In genomic region chr19:1027020-1027952, GRCh38 we compare ENCODE assay signal across 8 cellular contexts. TPM values are rescaled to one million over a fixed set of nuclear protein-coding genes. Genes with fewer than 3 reads are reported as not detected.
DNase-seq lines count a peak whose midpoint lies in the region; ATAC-seq lines count a peak whose summit lies in the region.

No MANE protein-coding gene starts in this region.

- H3K27me3 Mint-ChIP-seq in activated CD8-positive, alpha-beta memory T cell treated with anti-CD3 and anti-CD28 coated beads, Interleukin-2, amount 10 ng/mL, durations not matched to agents 7 days and 5 days = no peaks in the 10 kb centered on the region

- DNase-seq in activated CD8-positive, alpha-beta memory T cell treated with anti-CD3 and anti-CD28 coated beads, Interleukin-2, amount 10 ng/mL, durations not matched to agents 7 days and 5 days = peak; percentile 64
- DNase-seq in activated CD8-positive, alpha-beta memory T cell treated with anti-CD3 and anti-CD28 coated beads, Interleukin-2, amount 50 U/mL, for 48 hours = no peak
- DNase-seq in SK-N-MC (ENCODE audit: low read depth, low spot score) (no peak), aorta (no peak), NCI-H128 (lab: John Stamatoyannopoulos, UW; ENCODE audit: unreplicated experiment) (no peak)
- DNase-seq in effector memory CD4-positive, alpha-beta T cell = no peak

- H3K36me3 ChIP-seq in SK-N-MC (ENCODE audit: insufficient read depth, low read length) (peaks cover 19% of the 10 kb centered on the region), mucosa of stomach (ENCODE audit: control insufficient read depth, insufficient read depth, low read length) (no peaks in the 10 kb centered on the region), aorta (ENCODE audit: control insufficient read depth in 1 of 2, insufficient read depth in 2 of 2, low read length in 1 of 2) (peaks cover 0 to 3% of the 10 kb centered on the region in 2 donors)
- H3K36me3 ChIP-seq in effector memory CD4-positive, alpha-beta T cell (ENCODE audit: control insufficient read depth, insufficient read depth, low read length) = peaks cover 8% of the 10 kb centered on the region

- H3K9me3 Mint-ChIP-seq in activated CD8-positive, alpha-beta memory T cell treated with anti-CD3 and anti-CD28 coated beads, Interleukin-2, amount 10 ng/mL, durations not matched to agents 7 days and 5 days (ENCODE audit: low read depth) = no peaks in the 10 kb centered on the region

- CTCF ChIA-PET in activated CD8-positive, alpha-beta memory T cell treated with anti-CD3 and anti-CD28 coated beads, Interleukin-2, amount 10 ng/mL, durations not matched to agents 7 days and 5 days (lab: Charles Lee) = interaction anchor here (0.6 to 8.5 kb wide), 14 partner anchors 9 to 239 kb away, joined by 3 to 76 read pairs (median 4); partner anchors contain the start of genes ABCA7 and ARHGAP45

- H3K4me1 Mint-ChIP-seq in activated CD8-positive, alpha-beta memory T cell treated with anti-CD3 and anti-CD28 coated beads, Interleukin-2, amount 10 ng/mL, durations not matched to agents 7 days and 5 days = peaks cover 27% of the 10 kb centered on the region

- H3K9ac ChIP-seq in SK-N-MC (ENCODE audit: insufficient read length) = peak overlapping the region; percentile 99
- peak overlapping the region; percentile 92 for H3K9ac ChIP-seq in mucosa of stomach (ENCODE audit: low read length)

- peak overlapping the region; percentile 91 for H3K4me3 Mint-ChIP-seq in activated CD8-positive, alpha-beta memory T cell treated with anti-CD3 and anti-CD28 coated beads, Interleukin-2, amount 10 ng/mL, durations not matched to agents 7 days and 5 days

- no peaks in the 10 kb centered on the region for H3K9me3 ChIP-seq in SK-N-MC (ENCODE audit: low read depth, low read length)
- H3K9me3 ChIP-seq in effector memory CD4-positive, alpha-beta T cell (ENCODE audit: control insufficient read depth, low read length) = no peaks in the 10 kb centered on the region
- no peaks in the 10 kb centered on the region for H3K9me3 ChIP-seq in mucosa of stomach (ENCODE audit: control insufficient read depth, low read length)
- no peaks in the 10 kb centered on the region for H3K9me3 ChIP-seq in aorta (ENCODE audit: control insufficient read depth, low read length)

- intact Hi-C loops in aorta (cut with DNase I) = loop anchor here in 1 of 2 donors (5.0 kb wide), 1 partner anchor 75 kb away; the partner anchor contains the start of gene GPX4

- H3K27me3 ChIP-seq in effector memory CD4-positive, alpha-beta T cell (replicated peaks; ENCODE audit: control insufficient read depth, insufficient read depth, low read length, poor library complexity, severe bottlenecking) = no peaks in the 10 kb centered on the region
- no peaks in the 10 kb centered on the region for H3K27me3 ChIP-seq in mucosa of stomach (ENCODE audit: control insufficient read depth, insufficient read depth, low read length)
- H3K27me3 ChIP-seq in aorta (ENCODE audit: control insufficient read depth in 1 of 2, insufficient read depth in 2 of 2, low read length in 1 of 2) = no peaks in the 10 kb centered on the region

- H3K36me3 Mint-ChIP-seq in activated CD8-positive, alpha-beta memory T cell treated with anti-CD3 and anti-CD28 coated beads, Interleukin-2, amount 10 ng/mL, durations not matched to agents 7 days and 5 days = peaks cover 12% of the 10 kb centered on the region

- 1% methylated on average over 35 to 36 of the region's 36 CpGs for WGBS in aorta, 2 donors

- H3K27ac Mint-ChIP-seq in activated CD8-positive, alpha-beta memory T cell treated with anti-CD3 and anti-CD28 coated beads, Interleukin-2, amount 10 ng/mL, durations not matched to agents 7 days and 5 days = peak overlapping the region; percentile 90

- peaks cover 31% of the 10 kb centered on the region for H3K4me1 ChIP-seq in effector memory CD4-positive, alpha-beta T cell (ENCODE audit: control insufficient read depth, insufficient read depth, low read length, poor library complexity, severe bottlenecking)
- H3K4me1 ChIP-seq in mucosa of stomach (ENCODE audit: control insufficient read depth, insufficient read depth, low read length) (peaks cover 26% of the 10 kb centered on the region), aorta (ENCODE audit: control insufficient read depth in 1 of 2, insufficient read depth in 2 of 2, low read length in 2 of 2) (no peaks in the 10 kb centered on the region)

- peak; percentile 28 for ATAC-seq in activated CD8-positive, alpha-beta memory T cell treated with anti-CD3 and anti-CD28 coated beads, Interleukin-2, amount 10 ng/mL, durations not matched to agents 7 days and 5 days
- ATAC-seq in aorta (ENCODE audit: low FRiP score) (peak; percentile 5), GM18520 (IDR thresholded peaks at IDR 0.05; ENCODE audit: unreplicated experiment) (no peak)

- H3K27ac ChIP-seq in SK-N-MC (peak overlapping the region; percentile 96), aorta (ENCODE audit: low read depth in 1 of 2, low read length in 2 of 2) (peak overlapping the region; percentile 99 to 100)
- H3K27ac ChIP-seq in effector memory CD4-positive, alpha-beta T cell (ENCODE audit: insufficient read depth, low read length, poor library complexity, severe bottlenecking) = peak overlapping the region; percentile 84

- H3K4me3 ChIP-seq in SK-N-MC (peak overlapping the region; percentile 95), mucosa of stomach (ENCODE audit: low read length) (peak overlapping the region; percentile 82), aorta (ENCODE audit: low read length in 2 of 2) (peak overlapping the region; percentile 98)
- H3K4me3 ChIP-seq in effector memory CD4-positive, alpha-beta T cell (ENCODE audit: insufficient read depth, low read depth, low read length, poor library complexity, severe bottlenecking) = peak overlapping the region; percentile 96

RNA-seq across cellular contexts. Expression of gene CNN2, which starts 0.9 kb away (rescaled TPM):
- 100 to 1,000 TPM; 295 to 296 TPM for total RNA-seq in activated CD8-positive, alpha-beta memory T cell treated with anti-CD3 and anti-CD28 coated beads, Interleukin-2, amount 10 ng/mL, durations not matched to agents 7 days and 5 days
- 100 to 1,000 TPM; 142 to 185 TPM for total RNA-seq in aorta
- polyA plus RNA-seq in aorta = 100 to 1,000 TPM in 1 of 2 donors, 10 to 100 TPM in 1; 53.2 to 141 TPM

RNA-seq across cellular contexts. Expression of gene RNU6-2, which starts 6.0 kb away (rescaled TPM):
- total RNA-seq in activated CD8-positive, alpha-beta memory T cell treated with anti-CD3 and anti-CD28 coated beads, Interleukin-2, amount 10 ng/mL, durations not matched to agents 7 days and 5 days = not detected
- not detected for total RNA-seq in aorta
- polyA plus RNA-seq in aorta = not detected

RNA-seq across cellular contexts. Expression of gene TMEM259, which starts 6.4 kb away (rescaled TPM):
- 100 to 1,000 TPM; 172 to 212 TPM for total RNA-seq in activated CD8-positive, alpha-beta memory T cell treated with anti-CD3 and anti-CD28 coated beads, Interleukin-2, amount 10 ng/mL, durations not matched to agents 7 days and 5 days
- 100 to 1,000 TPM; 118 to 142 TPM for total RNA-seq in aorta
- polyA plus RNA-seq in aorta = 100 to 1,000 TPM in 1 of 2 donors, 10 to 100 TPM in 1; 50.1 to 434 TPM

RNA-seq across cellular contexts. Expression of gene ABCA7, which starts 12.6 kb away (rescaled TPM):
- 10 to 100 TPM; 62.7 to 72.9 TPM for total RNA-seq in activated CD8-positive, alpha-beta memory T cell treated with anti-CD3 and anti-CD28 coated beads, Interleukin-2, amount 10 ng/mL, durations not matched to agents 7 days and 5 days
- total RNA-seq in aorta = 10 to 100 TPM in 1 of 2 donors, 1 to 10 TPM in 1; 9.5 to 20.6 TPM
- polyA plus RNA-seq in aorta = 1 to 10 TPM; 1.9 to 7.6 TPM

RNA-seq across cellular contexts. Expression of gene GRIN3B, which starts 27.1 kb away (rescaled TPM):
- total RNA-seq in activated CD8-positive, alpha-beta memory T cell treated with anti-CD3 and anti-CD28 coated beads, Interleukin-2, amount 10 ng/mL, durations not matched to agents 7 days and 5 days = not detected
- 1 to 10 TPM in 1 of 2 donors, under 1 TPM in 1; 0.10 to 1.3 TPM for total RNA-seq in aorta
- not detected for polyA plus RNA-seq in aorta
